Comparison of ENCODE assay signal across 9 cellular contexts in genomic region chr1:55204997-55205396, GRCh38. TPM values are rescaled to one million over a fixed set of nuclear protein-coding genes. Genes with fewer than 3 reads are reported as not detected.
DNase-seq lines count a peak whose midpoint lies in the region; ATAC-seq and TF ChIP-seq lines count a peak whose summit lies in the region.
"Had no signal": no experiment of that assay in that cellular context is flagged by ENCODE, and none has a peak within 500 bp of the region (broad histone marks: within the 10 kb centered on the region; RNA-seq: fewer than 3 reads in every experiment).

No MANE protein-coding gene starts in this region.

- H3K4me3 ChIP-seq in breast epithelium (no peak overlapping the region), subcutaneous abdominal adipose tissue (ENCODE audit: low read depth in 1 of 5, low read length in 5 of 5) (no peak overlapping the region)

- ATAC-seq in HG02938 (IDR thresholded peaks at IDR 0.05; ENCODE audit: unreplicated experiment), result peak; percentile 72

- H3K27ac ChIP-seq in breast epithelium (no peak overlapping the region), subcutaneous abdominal adipose tissue (ENCODE audit: low read depth, low read length) (peak overlapping the region; percentile 95)

- H3K9ac ChIP-seq in subcutaneous abdominal adipose tissue (ENCODE audit: low read length in 5 of 5), result peak overlapping the region in 2 of 5 donors; percentile 47 to 57

- peaks cover 19% of the 10 kb centered on the region for H3K4me1 Mint-ChIP-seq in MCF 10A (ENCODE audit: insufficient read depth, unreplicated experiment)
- peaks cover 55% of the 10 kb centered on the region for H3K4me1 Mint-ChIP-seq in activated naive CD8-positive, alpha-beta T cell treated with anti-CD3 and anti-CD28 coated beads for 36 hours

- no peak overlapping the region for H3K4me3 Mint-ChIP-seq in MCF 10A (ENCODE audit: unreplicated experiment)
- peak overlapping the region; percentile 41 for H3K4me3 Mint-ChIP-seq in activated naive CD8-positive, alpha-beta T cell treated with anti-CD3 and anti-CD28 coated beads for 36 hours

- CTCF ChIA-PET in MCF 10A (lab: Yijun Ruan, JAX), result interaction anchor here (0.8 to 1.1 kb wide), 2 partner anchors 64 to 1373 kb away, joined by 3 read pairs; no protein-coding TSS in a partner anchor

- DNase-seq in MCF 10A (ENCODE audit: unreplicated experiment), result peak; percentile 44
- no peak for DNase-seq in breast epithelium (ENCODE audit: low spot score in 2 of 2)
- DNase-seq in activated naive CD8-positive, alpha-beta T cell treated with anti-CD3 and anti-CD28 coated beads for 36 hours, result peak; percentile 38
- no peak for DNase-seq in stimulated activated CD8-positive, alpha-beta memory T cell treated with anti-CD3 and anti-CD28 coated beads, Interleukin-4, amount 100 ng/mL, for 48 hours
- no peak for DNase-seq in HT-29 (ENCODE audit: low spot score)
- no peak for DNase-seq in stimulated activated CD4-positive, alpha-beta T cell treated with anti-CD3 and anti-CD28 coated beads, Interleukin-1b, Interleukin-23, amount 100 ng/mL, for 48 hours
- DNase-seq: Caco-2 had no signal

- H3K9me3 ChIP-seq in breast epithelium (no peaks in the 10 kb centered on the region), subcutaneous abdominal adipose tissue (ENCODE audit: control insufficient read depth in 5 of 5, low read length in 5 of 5) (no peaks in the 10 kb centered on the region)
- H3K9me3 ChIP-seq: Caco-2 had no signal

- intact Hi-C loops in MCF 10A (cut with micrococcal nuclease) (no loop called here), breast epithelium (cut with DNase I; ENCODE audit: low total_unique reads) (loop anchor here (5.0 kb wide), 1 partner anchor 347 kb away; no protein-coding TSS in a partner anchor)

- no peak overlapping the region for H3K27ac Mint-ChIP-seq in MCF 10A (ENCODE audit: low read depth, unreplicated experiment)
- peak overlapping the region; percentile 85 for H3K27ac Mint-ChIP-seq in activated naive CD8-positive, alpha-beta T cell treated with anti-CD3 and anti-CD28 coated beads for 36 hours

- TF ChIP-seq CTCF in MCF 10A (IDR thresholded peaks at IDR 0.05; ENCODE audit: unreplicated experiment) (no peak), breast epithelium (IDR thresholded peaks at IDR 0.05) (no peak)

- TF ChIP-seq POLR2A in breast epithelium (IDR thresholded peaks at IDR 0.05), result no peak

- POLR2A ChIA-PET in MCF 10A (lab: Yijun Ruan, JAX), result interaction anchor here (0.6 to 1.9 kb wide), 4 partner anchors 9 to 30 kb away, joined by 3 to 9 read pairs (median 5); partner anchors contain the start of gene USP24

- H3K4me1 ChIP-seq in breast epithelium (no peaks in the 10 kb centered on the region), subcutaneous abdominal adipose tissue (ENCODE audit: control insufficient read depth in 5 of 5, insufficient read depth in 5 of 5, low read length in 5 of 5) (peaks cover 0 to 59% (median 51%) of the 10 kb centered on the region in 5 donors)

- H3K27me3 ChIP-seq in breast epithelium (no peaks in the 10 kb centered on the region), subcutaneous abdominal adipose tissue (ENCODE audit: control insufficient read depth in 5 of 5, insufficient read depth in 4 of 5, low read length in 5 of 5) (no peaks in the 10 kb centered on the region)

- H3K36me3 ChIP-seq in breast epithelium, result no peaks in the 10 kb centered on the region
- no peaks in the 10 kb centered on the region for H3K36me3 ChIP-seq in subcutaneous abdominal adipose tissue (ENCODE audit: control insufficient read depth in 5 of 5, insufficient read depth in 5 of 5, low read length in 5 of 5)

- H3K36me3 Mint-ChIP-seq in MCF 10A (ENCODE audit: insufficient read depth, unreplicated experiment), result peaks cover 5% of the 10 kb centered on the region
- peaks cover 47% of the 10 kb centered on the region for H3K36me3 Mint-ChIP-seq in activated naive CD8-positive, alpha-beta T cell treated with anti-CD3 and anti-CD28 coated beads for 36 hours

- H3K9me3 Mint-ChIP-seq in MCF 10A (ENCODE audit: unreplicated experiment), result no peaks in the 10 kb centered on the region
- H3K9me3 Mint-ChIP-seq in activated naive CD8-positive, alpha-beta T cell treated with anti-CD3 and anti-CD28 coated beads for 36 hours, result no peaks in the 10 kb centered on the region

- no TSS peak for BruUV-seq in MCF 10A (replicated peaks; lab: Mats Ljungman, UMichigan)

- no peaks in the 10 kb centered on the region for H3K27me3 Mint-ChIP-seq in MCF 10A (ENCODE audit: insufficient read depth, unreplicated experiment)
- H3K27me3 Mint-ChIP-seq in activated naive CD8-positive, alpha-beta T cell treated with anti-CD3 and anti-CD28 coated beads for 36 hours, result no peaks in the 10 kb centered on the region

RNA-seq across cellular contexts. Expression of gene USP24, which starts 10.2 kb away (rescaled TPM):
- total RNA-seq in MCF 10A (2022) (38.0 and 45.7 TPM in 2 replicates), breast epithelium (100 to 1,000 TPM in 1 of 3 donors, 10 to 100 TPM in 2; 51.5 to 103 (median 77.3) TPM)
- 10 to 100 TPM; 44.4 to 51.2 TPM for total RNA-seq in activated naive CD8-positive, alpha-beta T cell treated with anti-CD3 and anti-CD28 coated beads for 36 hours
- 27.2 and 28.4 TPM in 2 replicates for total RNA-seq in HT-29 (2014; rRNA removed; shearing (Covaris generic))

Comparison
In these comparisons a context has a peak if more than half of its experiments do, and no peak if none do; other contexts are left out.
1. DNase-seq: peak in MCF 10A (single experiment) and activated naive CD8-positive, alpha-beta T cell treated with anti-CD3 and anti-CD28 coated beads for 36 hours (single experiment); none in breast epithelium (0 of 2), stimulated activated CD8-positive, alpha-beta memory T cell treated with anti-CD3 and anti-CD28 coated beads, Interleukin-4, amount 100 ng/mL, for 48 hours (single experiment), HT-29 (single experiment) and stimulated activated CD4-positive, alpha-beta T cell treated with anti-CD3 and anti-CD28 coated beads, Interleukin-1b, Interleukin-23, amount 100 ng/mL, for 48 hours (single experiment).